8 cellular contexts compared by ENCODE assay signal in genomic region chr12:4857472-4858291, GRCh38. TPM values are rescaled to one million over a fixed set of nuclear protein-coding genes. Genes with fewer than 3 reads are reported as not detected.
DNase-seq lines count a peak whose midpoint lies in the region; ATAC-seq and TF ChIP-seq lines count a peak whose summit lies in the region.

No MANE protein-coding gene starts in this region.

- H3K79me2 ChIP-seq in GM23248 (ENCODE audit: insufficient read depth) = no peaks in the 10 kb centered on the region

- peak overlapping the region; percentile 44; the same call in 1 of the 2 replicates for H2AFZ ChIP-seq in GM23248

- H3F3A ChIP-seq in GM23248 (ENCODE audit: insufficient read depth) = no peaks in the 10 kb centered on the region

- peaks cover 35% of the 10 kb centered on the region for H3K27me3 Mint-ChIP-seq in Caco-2 (ENCODE audit: insufficient read depth, unreplicated experiment)
- H3K27me3 Mint-ChIP-seq in activated naive CD8-positive, alpha-beta T cell = peaks cover 14% of the 10 kb centered on the region

- H3K36me3 Mint-ChIP-seq in Caco-2 (ENCODE audit: insufficient read depth, unreplicated experiment) = no peaks in the 10 kb centered on the region
- no peaks in the 10 kb centered on the region for H3K36me3 Mint-ChIP-seq in activated naive CD8-positive, alpha-beta T cell

- no peaks in the 10 kb centered on the region for H3K9me2 ChIP-seq in GM23248 (ENCODE audit: insufficient read depth)

- in situ Hi-C loops in GM23248 (cut with MboI) = loop anchor here (5.0 kb wide), 1 partner anchor 140 kb away; no protein-coding TSS in a partner anchor

- no peak overlapping the region for H3K9ac ChIP-seq in GM23248

- no TSS peak for BruUV-seq in Caco-2 (replicated peaks; lab: Mats Ljungman, UMichigan)

- H3K4me3 ChIP-seq in Caco-2 (ENCODE audit: low read depth, low read length) = 0 out of 2 replicates have a peak overlapping the region, but pooled peaks have one; percentile 6
- peak overlapping the region; percentile 40; the same call in 1 of the 2 replicates for H3K4me3 ChIP-seq in GM23248
- H3K4me3 ChIP-seq in heart left ventricle = peak overlapping the region in 7 of 12 donors; percentile 4 to 44 (median 26)
- peak overlapping the region in 2 of 4 donors; percentile 29 to 31 for H3K4me3 ChIP-seq in upper lobe of left lung

- H3K27ac Mint-ChIP-seq in Caco-2 (ENCODE audit: unreplicated experiment) = no peak overlapping the region
- H3K27ac Mint-ChIP-seq in activated naive CD8-positive, alpha-beta T cell = no peak overlapping the region

- TF ChIP-seq POLR2A in heart left ventricle (IDR thresholded peaks at IDR 0.05) (no peak), upper lobe of left lung (IDR thresholded peaks at IDR 0.05) (no peak)

- H3K27ac ChIP-seq in GM23248 (no peak overlapping the region), heart left ventricle (peak overlapping the region in 3 of 12 donors; percentile 17 to 52 (median 20)), upper lobe of left lung (no peak overlapping the region)

- H3K4me2 ChIP-seq in GM23248 (ENCODE audit: unreplicated experiment) = peak overlapping the region; percentile 69

- intact Hi-C loops in Caco-2 (cut with micrococcal nuclease; ENCODE audit: unreplicated experiment) (loop anchor here (1.0 kb wide), 1 partner anchor 146 kb away; no protein-coding TSS in a partner anchor), heart left ventricle (cut with DNase I) (loop anchor here (1.0 to 10.0 kb wide), 6 partner anchors 145 to 585 kb away; no protein-coding TSS in a partner anchor), posterior vena cava (cut with DNase I) (loop anchor here in 1 of 2 donors (2.0 kb wide), 1 partner anchor 145 kb away; no protein-coding TSS in a partner anchor)

- ATAC-seq in SK-N-SH treated with all-trans-retinoic acid at 6 μM for 48 hours = peak; percentile 91
- peak; percentile 68 to 86 (median 78) for ATAC-seq in heart left ventricle
- peak; percentile 72 to 86 for ATAC-seq in upper lobe of left lung (ENCODE audit: low FRiP score in 2 of 2)

- H3K4me1 Mint-ChIP-seq in Caco-2 (ENCODE audit: low read depth, unreplicated experiment) = peaks cover 7% of the 10 kb centered on the region
- peaks cover 15% of the 10 kb centered on the region for H3K4me1 Mint-ChIP-seq in activated naive CD8-positive, alpha-beta T cell (ENCODE audit: low read depth)

- no peaks in the 10 kb centered on the region for H3K9me3 Mint-ChIP-seq in Caco-2 (ENCODE audit: unreplicated experiment)
- no peaks in the 10 kb centered on the region for H3K9me3 Mint-ChIP-seq in activated naive CD8-positive, alpha-beta T cell (ENCODE audit: low read depth)

- no peaks in the 10 kb centered on the region for H3K36me3 ChIP-seq in Caco-2 (ENCODE audit: control insufficient read depth, insufficient read depth, low read length)
- H3K36me3 ChIP-seq in GM23248 (ENCODE audit: low read depth) = no peaks in the 10 kb centered on the region
- no peaks in the 10 kb centered on the region for H3K36me3 ChIP-seq in heart left ventricle
- no peaks in the 10 kb centered on the region for H3K36me3 ChIP-seq in upper lobe of left lung

- no peak for TF ChIP-seq EP300 in upper lobe of left lung (IDR thresholded peaks at IDR 0.05)

- DNase-seq in Caco-2 = peak; percentile 74 to 87
- peak; percentile 83 for DNase-seq in GM23248
- peak; percentile 34 for DNase-seq in NCI-H1048 (lab: John Stamatoyannopoulos, UW)
- peak in 4 of 5 donors; percentile 63 to 66 (median 64) for DNase-seq in heart left ventricle
- peak; percentile 87 for DNase-seq in posterior vena cava (ENCODE audit: low spot score)
- DNase-seq in upper lobe of left lung = peak in 1 of 2 donors; percentile 57

- H3K27me3 ChIP-seq in Caco-2 (replicated peaks; ENCODE audit: control insufficient read depth, insufficient read depth, low read length) (no peaks in the 10 kb centered on the region; the same call in 1 of the 2 replicates), GM23248 (replicated peaks; ENCODE audit: insufficient read depth) (peaks cover 21% of the 10 kb centered on the region), heart left ventricle (peaks cover 0 to 10% (median 0%) of the 10 kb centered on the region in 9 donors), upper lobe of left lung (peaks cover 0 to 4% (median 0%) of the 10 kb centered on the region in 4 donors)

- 0 out of 2 replicates have a peak, but pooled peaks cover 3% of the 10 kb centered on the region for H3K4me1 ChIP-seq in Caco-2
- no peaks in the 10 kb centered on the region for H3K4me1 ChIP-seq in GM23248 (ENCODE audit: insufficient read depth)
- peaks cover 0 to 36% (median 12%) of the 10 kb centered on the region in 12 donors for H3K4me1 ChIP-seq in heart left ventricle
- H3K4me1 ChIP-seq in upper lobe of left lung = peaks cover 11 to 16% (median 13%) of the 10 kb centered on the region in 4 donors

- CTCF ChIA-PET in Caco-2 (lab: Charles Lee) = interaction anchor here (0.6 to 2.7 kb wide), 29 partner anchors 9 to 1701 kb away, joined by 3 to 20 read pairs (median 4); no protein-coding TSS in a partner anchor

- TF ChIP-seq CTCF in Caco-2 (IDR thresholded peaks at IDR 0.05; ENCODE audit: insufficient read depth in 1 of 2, low read depth in 1 of 2, low read length in 1 of 2, severe bottlenecking in 1 of 2, unreplicated experiment in 1 of 2) = peak; percentile 94 to 97
- TF ChIP-seq CTCF in heart left ventricle (IDR thresholded peaks at IDR 0.05) = peak; percentile 79 to 91 (median 88)
- peak; percentile 53 to 83 (median 77) for TF ChIP-seq CTCF in upper lobe of left lung (IDR thresholded peaks at IDR 0.05)

- peak overlapping the region; percentile 44 for H3K4me3 Mint-ChIP-seq in Caco-2 (ENCODE audit: unreplicated experiment)
- peak overlapping the region; percentile 74 for H3K4me3 Mint-ChIP-seq in activated naive CD8-positive, alpha-beta T cell

- POLR2A ChIA-PET in Caco-2 (lab: Charles Lee) = no interaction called here

- H4K20me1 ChIP-seq in GM23248 (ENCODE audit: insufficient read depth) = no peaks in the 10 kb centered on the region

- H3K9me3 ChIP-seq in Caco-2 (no peaks in the 10 kb centered on the region), GM23248 (ENCODE audit: low read depth) (no peaks in the 10 kb centered on the region), heart left ventricle (no peaks in the 10 kb centered on the region), upper lobe of left lung (no peaks in the 10 kb centered on the region)

- 4% methylated on average over 24 of the region's 24 CpGs for WGBS in GM23248 (ENCODE audit: low coverage in 1 of 2, low lambda C conversion rate in 2 of 2, missing lambda C conversion rate in 2 of 2), 2 experiments
- WGBS in heart left ventricle, 4 donors = 5 to 9% (median 6%) methylated on average over 24 of the region's 24 CpGs
- 8% methylated on average over 20 to 24 of the region's 24 CpGs for WGBS in upper lobe of left lung, 2 donors

TF ChIP-seq in SK-N-SH treated with all-trans-retinoic acid at 6 μM for 48 hours, 23 proteins besides CTCF, POLR2A, EP300 and RAD21:
- no peak for TF ChIP-seq ZNF565 (CRISPR knock-in tag; conservative IDR thresholded peaks at IDR 0.05; ENCODE audit: low read depth)
- TF ChIP-seq RARB (CRISPR knock-in tag; IDR thresholded peaks at IDR 0.05) = no peak
- no peak for TF ChIP-seq PPARA (CRISPR knock-in tag; IDR thresholded peaks at IDR 0.05; ENCODE audit: borderline replicate concordance)
- TF ChIP-seq, protein P1, sequence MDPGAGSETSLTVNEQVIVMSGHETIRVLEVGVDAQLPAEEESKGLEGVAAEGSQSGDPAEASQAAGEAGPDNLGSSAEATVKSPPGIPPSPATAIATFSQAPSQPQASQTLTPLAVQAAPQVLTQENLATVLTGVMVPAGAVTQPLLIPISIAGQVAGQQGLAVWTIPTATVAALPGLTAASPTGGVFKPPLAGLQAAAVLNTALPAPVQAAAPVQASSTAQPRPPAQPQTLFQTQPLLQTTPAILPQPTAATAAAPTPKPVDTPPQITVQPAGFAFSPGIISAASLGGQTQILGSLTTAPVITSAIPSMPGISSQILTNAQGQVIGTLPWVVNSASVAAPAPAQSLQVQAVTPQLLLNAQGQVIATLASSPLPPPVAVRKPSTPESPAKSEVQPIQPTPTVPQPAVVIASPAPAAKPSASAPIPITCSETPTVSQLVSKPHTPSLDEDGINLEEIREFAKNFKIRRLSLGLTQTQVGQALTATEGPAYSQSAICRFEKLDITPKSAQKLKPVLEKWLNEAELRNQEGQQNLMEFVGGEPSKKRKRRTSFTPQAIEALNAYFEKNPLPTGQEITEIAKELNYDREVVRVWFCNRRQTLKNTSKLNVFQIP (CRISPR knock-in tag; IDR thresholded peaks at IDR 0.05; ENCODE audit: borderline replicate concordance, low read depth) = no peak
- no peak for TF ChIP-seq TOX (CRISPR knock-in tag; IDR thresholded peaks at IDR 0.05; ENCODE audit: borderline replicate concordance)

RNA-seq across cellular contexts. Expression of gene KCNA1, which starts 52.0 kb away (rescaled TPM):
- total RNA-seq in Caco-2 (2022) = not detected in 2 replicates
- total RNA-seq in GM23248 (2014; rRNA removed; shearing (Covaris generic)) = not detected in 2 replicates
- polyA plus RNA-seq in GM23248 (2016; fragmentation: Nextera tagmentation; extraction: Ambion mirVana) = not detected in 2 replicates
- total RNA-seq in heart left ventricle = under 1 TPM in 2 of 9 donors, not detected in 7; 0.04 to 0.34 TPM
- not detected for polyA plus RNA-seq in heart left ventricle
- total RNA-seq in posterior vena cava = under 1 TPM in 1 of 2 donors, not detected in 1; 0.05 TPM
- total RNA-seq in upper lobe of left lung = 1 to 10 TPM in 1 of 6 donors, under 1 TPM in 1, not detected in 4; 0.44 to 2.5 TPM
